Comparison of ENCODE assay signal across 27 cellular contexts in genomic region chr1:62513013-62513412, GRCh38.
"Had no signal": no experiment of that assay in that cellular context is flagged by ENCODE, and none has a peak within 500 bp of the region (broad histone marks: within the 10 kb centered on the region; RNA-seq: fewer than 3 reads in every experiment).

No MANE protein-coding gene starts in this region.

- H3K4me1 ChIP-seq: stomach, suprapubic skin, testis, tibial artery, tibial nerve, upper lobe of left lung, upper lobe of right lung, uterus, vagina had no signal

- H3K9me3 ChIP-seq: stomach, suprapubic skin, testis, thoracic aorta, thyroid gland, tibial artery, transverse colon, upper lobe of left lung, upper lobe of right lung, uterus, vagina had no signal

- H3K27me3 ChIP-seq: stomach, suprapubic skin, testis, thyroid gland, tibial artery, tibial nerve, transverse colon, upper lobe of left lung, upper lobe of right lung, uterus, vagina had no signal

- H3K4me3 ChIP-seq: stomach, suprapubic skin, testis, thoracic aorta, thyroid gland, tibial artery, tibial nerve, transverse colon, upper lobe of left lung, upper lobe of right lung, uterus, vagina had no signal

- H3K36me3 ChIP-seq: thoracic aorta, thyroid gland, uterus had no signal

- ATAC-seq: stimulated activated effector memory CD8-positive, alpha-beta T cell treated with anti-CD3 and anti-CD28 coated beads, Interleukin-12 subunit alpha, Interleukin-12 subunit beta, amount 100 ng/mL, for 72 hours; stimulated activated memory B cell treated with anti-CD40 and anti-IgM and Interleukin-4, amounts not matched to agents 10 μg/mL and 1 μg/mL and 100 μg/mL, for 72 hours; stimulated activated naive B cell treated with anti-CD40 and anti-IgM and Interleukin-4, amounts not matched to agents 10 μg/mL and 1 μg/mL and 100 μg/mL, for 72 hours; stimulated activated naive CD8-positive, alpha-beta T cell treated with anti-CD3 and anti-CD28 coated beads, Interleukin-15, amount 100 ng/mL, for 72 hours; stimulated activated naive CD8-positive, alpha-beta T cell treated with anti-CD3 and anti-CD28 coated beads, Interleukin-15, Interleukin-2, amounts not matched to agents 100 U/mL and 50 U/mL, for 24 hours; upper lobe of right lung had no signal

- FAIRE-seq: urothelium cell line had no signal

- DNase-seq: stimulated activated CD4-positive, alpha-beta T cell treated with anti-CD3 and anti-CD28 coated beads, Interleukin-2, amount 100 ng/mL, for 48 hours; stimulated activated CD4-positive, alpha-beta T cell treated with anti-CD3 and anti-CD28 coated beads, Interleukin-4, amount 100 ng/mL, for 1 hour; stimulated activated CD4-positive, alpha-beta T cell treated with anti-CD3 and anti-CD28 coated beads, Interleukin-4, amount 100 ng/mL, for 24 hours; stimulated activated CD4-positive, alpha-beta T cell treated with anti-CD3 and anti-CD28 coated beads, Interleukin-4, amount 100 ng/mL, for 4 hours; stimulated activated CD8-positive, alpha-beta memory T cell treated with anti-CD3 and anti-CD28 coated beads, Interleukin-4, amount 100 ng/mL, for 48 hours; stimulated activated naive B cell treated with anti-CD40 and anti-IgM and Interleukin-4, amounts not matched to agents 10 μg/mL and 1 μg/mL and 100 μg/mL, for 72 hours; stimulated activated naive CD4-positive, alpha-beta T cell; stimulated activated naive CD4-positive, alpha-beta T cell treated with Interleukin-2 at 50 U/mL for 16 hours; stimulated activated naive CD8-positive, alpha-beta T cell treated with anti-CD3 and anti-CD28 coated beads, Interleukin-15, amount 100 ng/mL, for 72 hours; stimulated activated naive CD8-positive, alpha-beta T cell treated with anti-CD3 and anti-CD28 coated beads, Interleukin-15, Interleukin-2, amounts not matched to agents 100 U/mL and 50 U/mL, for 24 hours; stomach; substantia nigra; testis; thyroid gland; tibial artery; transverse colon; trophoblast cell; upper lobe of left lung; upper lobe of right lung; uterus had no signal

- H3K27ac ChIP-seq: stomach, suprapubic skin, testis, thoracic aorta, thyroid gland, tibial artery, tibial nerve, transverse colon, upper lobe of left lung, upper lobe of right lung, uterus, vagina had no signal
